In genomic region chr6:56399250-56399671, GRCh38 we compare ENCODE assay signal across 1 cellular context.
TF ChIP-seq lines count a peak whose summit lies in the region.

No MANE protein-coding gene starts in this region.

TF ChIP-seq in HepG2, 621 proteins besides CTCF, POLR2A, EP300 and RAD21 (continued from another document and continues in another):
- TF ChIP-seq PLSCR1 (CRISPR knock-in tag; IDR thresholded peaks at IDR 0.05; ENCODE audit: borderline replicate concordance) = no peak
- no peak for TF ChIP-seq NR3C1 (CRISPR knock-in tag; IDR thresholded peaks at IDR 0.05)
- no peak for TF ChIP-seq SALL2 (CRISPR knock-in tag; IDR thresholded peaks at IDR 0.05)
- TF ChIP-seq ZNF121 (CRISPR knock-in tag; IDR thresholded peaks at IDR 0.05) = no peak
- TF ChIP-seq NCOA1 (CRISPR knock-in tag; IDR thresholded peaks at IDR 0.05) = no peak
- TF ChIP-seq LCORL (IDR thresholded peaks at IDR 0.05) = peak; percentile 19; the same call in 1 of the 2 replicates
- no peak for TF ChIP-seq LCORL (CRISPR knock-in tag; IDR thresholded peaks at IDR 0.05)
- no peak for TF ChIP-seq PAXIP1 (CRISPR knock-in tag; conservative IDR thresholded peaks at IDR 0.05)
- TF ChIP-seq ARID4A (CRISPR knock-in tag; IDR thresholded peaks at IDR 0.05; ENCODE audit: borderline replicate concordance) = peak; percentile 7; the same call in 1 of the 2 replicates
- TF ChIP-seq ZNF20 (CRISPR knock-in tag; IDR thresholded peaks at IDR 0.05) = no peak
- no peak for TF ChIP-seq MED8 (CRISPR knock-in tag; IDR thresholded peaks at IDR 0.05; ENCODE audit: insufficient replicate concordance)
- TF ChIP-seq MAF1 (CRISPR knock-in tag; IDR thresholded peaks at IDR 0.05; ENCODE audit: borderline replicate concordance) = no peak
- TF ChIP-seq NONO (IDR thresholded peaks at IDR 0.05) = no peak
- TF ChIP-seq NONO (CRISPR knock-in tag; conservative IDR thresholded peaks at IDR 0.05) = no peak
- TF ChIP-seq ZNF350 (CRISPR knock-in tag; IDR thresholded peaks at IDR 0.05; ENCODE audit: borderline replicate concordance, low read depth) = no peak
- TF ChIP-seq, protein P1, sequence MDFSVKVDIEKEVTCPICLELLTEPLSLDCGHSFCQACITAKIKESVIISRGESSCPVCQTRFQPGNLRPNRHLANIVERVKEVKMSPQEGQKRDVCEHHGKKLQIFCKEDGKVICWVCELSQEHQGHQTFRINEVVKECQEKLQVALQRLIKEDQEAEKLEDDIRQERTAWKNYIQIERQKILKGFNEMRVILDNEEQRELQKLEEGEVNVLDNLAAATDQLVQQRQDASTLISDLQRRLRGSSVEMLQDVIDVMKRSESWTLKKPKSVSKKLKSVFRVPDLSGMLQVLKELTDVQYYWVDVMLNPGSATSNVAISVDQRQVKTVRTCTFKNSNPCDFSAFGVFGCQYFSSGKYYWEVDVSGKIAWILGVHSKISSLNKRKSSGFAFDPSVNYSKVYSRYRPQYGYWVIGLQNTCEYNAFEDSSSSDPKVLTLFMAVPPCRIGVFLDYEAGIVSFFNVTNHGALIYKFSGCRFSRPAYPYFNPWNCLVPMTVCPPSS (IDR thresholded peaks at IDR 0.05) = no peak
- TF ChIP-seq, protein P2, sequence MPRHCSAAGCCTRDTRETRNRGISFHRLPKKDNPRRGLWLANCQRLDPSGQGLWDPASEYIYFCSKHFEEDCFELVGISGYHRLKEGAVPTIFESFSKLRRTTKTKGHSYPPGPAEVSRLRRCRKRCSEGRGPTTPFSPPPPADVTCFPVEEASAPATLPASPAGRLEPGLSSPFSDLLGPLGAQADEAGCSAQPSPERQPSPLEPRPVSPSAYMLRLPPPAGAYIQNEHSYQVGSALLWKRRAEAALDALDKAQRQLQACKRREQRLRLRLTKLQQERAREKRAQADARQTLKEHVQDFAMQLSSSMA (CRISPR knock-in tag; IDR thresholded peaks at IDR 0.05) = 0 out of 2 replicates have a peak, but pooled peaks have one; percentile 8
- no peak for TF ChIP-seq REXO4 (CRISPR knock-in tag; IDR thresholded peaks at IDR 0.05; ENCODE audit: borderline replicate concordance)
- TF ChIP-seq NFAT5 (CRISPR knock-in tag; IDR thresholded peaks at IDR 0.05) = no peak
- TF ChIP-seq SIX4 (CRISPR knock-in tag; IDR thresholded peaks at IDR 0.05) = no peak
- TF ChIP-seq, protein P3, sequence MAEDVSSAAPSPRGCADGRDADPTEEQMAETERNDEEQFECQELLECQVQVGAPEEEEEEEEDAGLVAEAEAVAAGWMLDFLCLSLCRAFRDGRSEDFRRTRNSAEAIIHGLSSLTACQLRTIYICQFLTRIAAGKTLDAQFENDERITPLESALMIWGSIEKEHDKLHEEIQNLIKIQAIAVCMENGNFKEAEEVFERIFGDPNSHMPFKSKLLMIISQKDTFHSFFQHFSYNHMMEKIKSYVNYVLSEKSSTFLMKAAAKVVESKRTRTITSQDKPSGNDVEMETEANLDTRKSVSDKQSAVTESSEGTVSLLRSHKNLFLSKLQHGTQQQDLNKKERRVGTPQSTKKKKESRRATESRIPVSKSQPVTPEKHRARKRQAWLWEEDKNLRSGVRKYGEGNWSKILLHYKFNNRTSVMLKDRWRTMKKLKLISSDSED (CRISPR knock-in tag; IDR thresholded peaks at IDR 0.05) = no peak
- no peak for TF ChIP-seq ZNF7 (CRISPR knock-in tag; IDR thresholded peaks at IDR 0.05)
- TF ChIP-seq XBP1 (CRISPR knock-in tag; IDR thresholded peaks at IDR 0.05) = 0 out of 2 replicates have a peak, but pooled peaks have one; percentile 15
- TF ChIP-seq NFKBIZ (CRISPR knock-in tag; IDR thresholded peaks at IDR 0.05) = no peak
- no peak for TF ChIP-seq CENPT (CRISPR knock-in tag; IDR thresholded peaks at IDR 0.05; ENCODE audit: low read depth)
- TF ChIP-seq YEATS2 (CRISPR knock-in tag; IDR thresholded peaks at IDR 0.05; ENCODE audit: borderline replicate concordance) = no peak
- no peak for TF ChIP-seq KLF13 (CRISPR knock-in tag; IDR thresholded peaks at IDR 0.05)
- TF ChIP-seq EHMT2 (IDR thresholded peaks at IDR 0.05; ENCODE audit: borderline replicate concordance, low read depth, low read length) = peak; percentile 70
- TF ChIP-seq HNRNPLL (IDR thresholded peaks at IDR 0.05; ENCODE audit: low read depth, low read length, poor library complexity, severe bottlenecking) = no peak
- TF ChIP-seq, protein P4, sequence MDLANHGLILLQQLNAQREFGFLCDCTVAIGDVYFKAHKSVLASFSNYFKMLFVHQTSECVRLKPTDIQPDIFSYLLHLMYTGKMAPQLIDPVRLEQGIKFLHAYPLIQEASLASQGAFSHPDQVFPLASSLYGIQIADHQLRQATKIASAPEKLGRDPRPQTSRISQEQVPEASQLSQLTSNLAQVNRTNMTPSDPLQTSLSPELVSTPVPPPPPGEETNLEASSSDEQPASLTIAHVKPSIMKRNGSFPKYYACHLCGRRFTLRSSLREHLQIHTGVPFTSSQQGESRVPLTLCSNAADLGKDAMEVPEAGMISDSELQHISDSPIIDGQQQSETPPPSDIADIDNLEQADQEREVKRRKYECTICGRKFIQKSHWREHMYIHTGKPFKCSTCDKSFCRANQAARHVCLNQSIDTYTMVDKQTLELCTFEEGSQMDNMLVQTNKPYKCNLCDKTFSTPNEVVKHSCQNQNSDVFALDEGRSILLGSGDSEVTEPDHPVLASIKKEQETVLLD (CRISPR knock-in tag; IDR thresholded peaks at IDR 0.05; ENCODE audit: low read depth) = no peak
- TF ChIP-seq NFE2 (CRISPR knock-in tag; IDR thresholded peaks at IDR 0.05) = no peak
- TF ChIP-seq KDM5A (IDR thresholded peaks at IDR 0.05; ENCODE audit: borderline replicate concordance, low read length) = peak; percentile 44; the same call in 1 of the 2 replicates
- TF ChIP-seq ZBTB3 (CRISPR knock-in tag; IDR thresholded peaks at IDR 0.05; ENCODE audit: borderline replicate concordance, low read depth) = no peak
- TF ChIP-seq ZNF451 (CRISPR knock-in tag; IDR thresholded peaks at IDR 0.05) = no peak
- TF ChIP-seq, protein P5, sequence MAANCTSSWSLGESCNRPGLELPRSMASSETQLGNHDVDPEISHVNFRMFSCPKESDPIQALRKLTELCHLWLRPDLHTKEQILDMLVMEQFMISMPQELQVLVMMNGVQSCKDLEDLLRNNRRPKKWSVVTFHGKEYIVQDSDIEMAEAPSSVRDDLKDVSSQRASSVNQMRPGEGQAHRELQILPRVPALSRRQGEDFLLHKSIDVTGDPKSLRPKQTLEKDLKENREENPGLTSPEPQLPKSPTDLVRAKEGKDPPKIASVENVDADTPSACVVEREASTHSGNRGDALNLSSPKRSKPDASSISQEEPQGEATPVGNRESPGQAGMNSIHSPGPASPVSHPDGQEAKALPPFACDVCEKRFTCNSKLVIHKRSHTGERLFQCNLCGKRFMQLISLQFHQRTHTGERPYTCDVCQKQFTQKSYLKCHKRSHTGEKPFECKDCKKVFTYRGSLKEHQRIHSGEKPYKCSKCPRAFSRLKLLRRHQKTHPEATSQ (CRISPR knock-in tag; IDR thresholded peaks at IDR 0.05; ENCODE audit: borderline replicate concordance) = no peak
- TF ChIP-seq TEAD2 (CRISPR knock-in tag; IDR thresholded peaks at IDR 0.05) = no peak
- TF ChIP-seq NFYB (CRISPR knock-in tag; IDR thresholded peaks at IDR 0.05) = peak; percentile 40
- TF ChIP-seq, protein P6, sequence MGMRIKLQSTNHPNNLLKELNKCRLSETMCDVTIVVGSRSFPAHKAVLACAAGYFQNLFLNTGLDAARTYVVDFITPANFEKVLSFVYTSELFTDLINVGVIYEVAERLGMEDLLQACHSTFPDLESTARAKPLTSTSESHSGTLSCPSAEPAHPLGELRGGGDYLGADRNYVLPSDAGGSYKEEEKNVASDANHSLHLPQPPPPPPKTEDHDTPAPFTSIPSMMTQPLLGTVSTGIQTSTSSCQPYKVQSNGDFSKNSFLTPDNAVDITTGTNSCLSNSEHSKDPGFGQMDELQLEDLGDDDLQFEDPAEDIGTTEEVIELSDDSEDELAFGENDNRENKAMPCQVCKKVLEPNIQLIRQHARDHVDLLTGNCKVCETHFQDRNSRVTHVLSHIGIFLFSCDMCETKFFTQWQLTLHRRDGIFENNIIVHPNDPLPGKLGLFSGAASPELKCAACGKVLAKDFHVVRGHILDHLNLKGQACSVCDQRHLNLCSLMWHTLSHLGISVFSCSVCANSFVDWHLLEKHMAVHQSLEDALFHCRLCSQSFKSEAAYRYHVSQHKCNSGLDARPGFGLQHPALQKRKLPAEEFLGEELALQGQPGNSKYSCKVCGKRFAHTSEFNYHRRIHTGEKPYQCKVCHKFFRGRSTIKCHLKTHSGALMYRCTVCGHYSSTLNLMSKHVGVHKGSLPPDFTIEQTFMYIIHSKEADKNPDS (CRISPR knock-in tag; IDR thresholded peaks at IDR 0.05) = peak; percentile 25; the same call in 1 of the 2 replicates
